Comparison of ENCODE assay signal across 28 cellular contexts in the genomic region with DNA sequence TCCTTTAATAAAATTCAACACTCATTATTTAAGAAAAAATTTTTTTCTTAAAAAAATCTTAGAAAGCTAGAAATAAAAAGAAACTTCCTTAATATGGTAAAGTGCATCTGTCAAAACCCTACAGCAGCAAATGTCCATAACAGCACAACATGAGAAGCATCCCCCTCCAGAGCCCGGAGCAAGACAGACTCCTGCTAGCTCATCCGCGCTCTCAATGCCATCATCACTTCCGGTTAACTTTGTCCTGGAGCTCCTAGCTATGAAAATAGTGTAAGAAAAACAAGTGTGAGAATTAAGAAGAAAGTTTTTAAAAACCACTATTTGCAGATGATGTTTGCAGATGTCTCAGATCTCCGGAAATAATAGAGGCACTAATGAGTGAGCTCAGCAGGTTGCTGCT.
"Had no signal": no experiment of that assay in that cellular context is flagged by ENCODE, and none has a peak within 500 bp of the region (broad histone marks: within the 10 kb centered on the region; RNA-seq: fewer than 3 reads in every experiment).

No MANE protein-coding gene starts in this region.

- H3K36me3 ChIP-seq: left lung, pancreas, prostate gland, stomach, thyroid gland, transverse colon, upper lobe of left lung, vagina had no signal

- H3K4me3 ChIP-seq: left lung, lung, mucosa of descending colon, pancreas, prostate gland, skin epidermis, stomach, testis, thyroid gland, transverse colon, upper lobe of left lung, vagina had no signal

- H3K27ac ChIP-seq: left lung, pancreas, prostate gland, skin epidermis, stomach, testis, thyroid gland, transverse colon, upper lobe of left lung, vagina had no signal

- H3K9me3 ChIP-seq: left lung, mucosa of descending colon, pancreas, prostate gland, stomach, testis, thyroid gland, transverse colon, upper lobe of left lung, vagina had no signal

- H3K4me1 ChIP-seq: left lung, pancreas, prostate gland, testis, thyroid gland, upper lobe of left lung, vagina had no signal

- DNase-seq: hypothalamus; immature natural killer cell; kidney; left colon; left lung; midbrain; mucosa of descending colon; naive thymus-derived CD4-positive, alpha-beta T cell; pancreas; posterior cingulate gyrus; retina; right cardiac atrium; stimulated activated CD4-positive, alpha-beta T cell treated with anti-CD3 and anti-CD28 coated beads, Interleukin-12 subunit alpha, Interleukin-12 subunit beta, amount 100 ng/mL, for 4 hours; stimulated activated CD4-positive, alpha-beta T cell treated with anti-CD3 and anti-CD28 coated beads, Interleukin-15, amount 100 ng/mL, for 24 hours; stimulated activated CD4-positive, alpha-beta T cell treated with anti-CD3 and anti-CD28 coated beads, Interleukin-2, amount 100 ng/mL, for 24 hours; stimulated activated CD4-positive, alpha-beta T cell treated with anti-CD3 and anti-CD28 coated beads, Interleukin-4, amount 100 ng/mL, for 1 hour; stimulated activated naive B cell treated with anti-CD40 and anti-IgM and Interleukin-4, amounts not matched to agents 10 μg/mL and 1 μg/mL and 100 μg/mL, for 72 hours; stimulated activated naive CD8-positive, alpha-beta T cell treated with anti-CD3 and anti-CD28 coated beads, Interleukin-15, Interleukin-2, amounts not matched to agents 100 U/mL and 50 U/mL, for 24 hours; stomach; testis; thyroid gland; transverse colon; upper lobe of left lung had no signal

- ATAC-seq: left colon; left lung; naive thymus-derived CD4-positive, alpha-beta T cell; pancreas; right cardiac atrium; sciatic nerve; stimulated activated naive CD8-positive, alpha-beta T cell treated with anti-CD3 and anti-CD28 coated beads, Interleukin-15, Interleukin-2, amounts not matched to agents 100 U/mL and 50 U/mL, for 24 hours had no signal

- H3K27me3 ChIP-seq: left lung, pancreas, stomach, testis, thyroid gland, transverse colon, upper lobe of left lung, vagina had no signal
